9 cellular contexts compared by ENCODE assay signal in genomic region chr1:225848044-225848955, GRCh38. TPM values are rescaled to one million over a fixed set of nuclear protein-coding genes. Genes with fewer than 3 reads are reported as not detected.
DNase-seq lines count a peak whose midpoint lies in the region; ATAC-seq and TF ChIP-seq lines count a peak whose summit lies in the region.
"Had no signal": no experiment of that assay in that cellular context is flagged by ENCODE, and none has a peak within 500 bp of the region (broad histone marks: within the 10 kb centered on the region; RNA-seq: fewer than 3 reads in every experiment).

No MANE protein-coding gene starts in this region.

- H3K27ac ChIP-seq in adrenal gland (peak overlapping the region in 3 of 5 donors; percentile 35 to 80 (median 38)), neuronal stem cell (replicated peaks; ENCODE audit: low read length) (no peak overlapping the region), trophoblast cell (ENCODE audit: low read depth, low read length) (no peak overlapping the region)

- H3K9ac ChIP-seq in neuronal stem cell (ENCODE audit: low read depth, low read length, poor library complexity) (peak overlapping the region; percentile 31), trophoblast cell (ENCODE audit: low read length) (no peak overlapping the region)

- H2BK5ac ChIP-seq in neuronal stem cell (ENCODE audit: low read length): no peak overlapping the region
- no peak overlapping the region for H2BK5ac ChIP-seq in trophoblast cell (ENCODE audit: low read depth, low read length, poor library complexity)

- intact Hi-C loops in adrenal gland (cut with DNase I): loop anchor here (10.0 kb wide), 2 partner anchors 67 to 73 kb away; partner anchors contain the start of gene SRP9 (in 1 of the 2)

- 66 to 78% (median 72%) methylated on average over 13 to 16 of the region's 16 CpGs for WGBS in adrenal gland, 4 donors
- WGBS in neuronal stem cell (ENCODE audit: extremely low coverage in 2 of 2, insufficient read length in 2 of 2, insufficient replicate concordance in 1 of 2), 2 donors: no CpG with 5 or more reads among the region's 16 CpGs
- no CpG with 5 or more reads among the region's 16 CpGs for WGBS in trophoblast cell (ENCODE audit: extremely low coverage, insufficient coverage, insufficient read length)

- DNase-seq in adrenal gland: no peak
- DNase-seq in neuronal stem cell (ENCODE audit: low spot score): no peak
- no peak for DNase-seq in trophoblast cell
- no peak for DNase-seq in HCEC 1CT

- H3K27me3 ChIP-seq in adrenal gland (no peaks in the 10 kb centered on the region), neuronal stem cell (ENCODE audit: control insufficient read depth in 3 of 3, insufficient read depth in 3 of 3, low read depth in 1 of 3, low read length in 3 of 3) (no peaks in the 10 kb centered on the region), trophoblast cell (ENCODE audit: insufficient read depth, low read length) (no peaks in the 10 kb centered on the region)

- peaks cover 0 to 46% of the 10 kb centered on the region in 2 donors for H3K36me3 ChIP-seq in adrenal gland (replicated peaks in 1 of 2)
- H3K36me3 ChIP-seq in neuronal stem cell (replicated peaks in 1 of 2; ENCODE audit: control insufficient read depth in 2 of 2, insufficient read depth in 2 of 2, low read length in 2 of 2): peaks cover 9 to 53% of the 10 kb centered on the region in 2 donors
- H3K36me3 ChIP-seq in trophoblast cell (ENCODE audit: control insufficient read depth in 1 of 2, insufficient read depth in 2 of 2, low read length in 2 of 2): peaks cover 32 to 37% of the 10 kb centered on the region in 2 experiments

- TF ChIP-seq CTCF in adrenal gland (IDR thresholded peaks at IDR 0.05): no peak

- H3K9me3 ChIP-seq in adrenal gland (replicated peaks in 1 of 3): no peaks in the 10 kb centered on the region
- H3K9me3 ChIP-seq in neuronal stem cell (replicated peaks in 1 of 2; ENCODE audit: control insufficient read depth in 2 of 2, insufficient read depth in 1 of 2, low read depth in 1 of 2, low read length in 2 of 2): peaks cover 0 to 6% of the 10 kb centered on the region in 2 donors
- peaks cover 3% of the 10 kb centered on the region for H3K9me3 ChIP-seq in trophoblast cell (ENCODE audit: insufficient read depth, low read depth, low read length)

- H2BK15ac ChIP-seq in neuronal stem cell (ENCODE audit: low read length): no peak overlapping the region

- H4K91ac ChIP-seq in neuronal stem cell (ENCODE audit: low read depth, low read length, poor library complexity) (no peak overlapping the region), trophoblast cell (ENCODE audit: low read depth, low read length) (no peak overlapping the region)

- H3K14ac ChIP-seq in neuronal stem cell (ENCODE audit: low read length) (no peak overlapping the region), trophoblast cell (ENCODE audit: low read length) (no peak overlapping the region)

- peak; percentile 71 for ATAC-seq in GM18505 (IDR thresholded peaks at IDR 0.05; ENCODE audit: unreplicated experiment)
- ATAC-seq in GM21390 (IDR thresholded peaks at IDR 0.05; ENCODE audit: unreplicated experiment): peak; percentile 74
- peak; percentile 72 for ATAC-seq in HG03571 (IDR thresholded peaks at IDR 0.05; ENCODE audit: unreplicated experiment)
- ATAC-seq: Panc1 had no signal

- H2BK120ac ChIP-seq in neuronal stem cell (ENCODE audit: low read depth, low read length) (no peak overlapping the region), trophoblast cell (ENCODE audit: insufficient read depth, low read length, poor library complexity) (no peak overlapping the region)

- H2AK5ac ChIP-seq in neuronal stem cell (ENCODE audit: low read depth, low read length) (no peak overlapping the region), trophoblast cell (ENCODE audit: low read length) (no peak overlapping the region)

- no peak overlapping the region for H3K4me2 ChIP-seq in neuronal stem cell (ENCODE audit: insufficient read depth, low read length, poor library complexity, severe bottlenecking)
- no peak overlapping the region for H3K4me2 ChIP-seq in trophoblast cell (ENCODE audit: low read length)

- H3K79me2 ChIP-seq in trophoblast cell (ENCODE audit: control insufficient read depth, insufficient read depth, low read length, poor library complexity): no peaks in the 10 kb centered on the region

- H3K79me1 ChIP-seq in neuronal stem cell (ENCODE audit: low read depth, low read length) (no peaks in the 10 kb centered on the region), trophoblast cell (ENCODE audit: low read length) (no peaks in the 10 kb centered on the region)

- H3K23ac ChIP-seq in neuronal stem cell (ENCODE audit: low read depth, low read length, poor library complexity) (peak overlapping the region; percentile 49), trophoblast cell (ENCODE audit: low read length) (no peak overlapping the region)

- no peak overlapping the region for H2BK12ac ChIP-seq in neuronal stem cell (ENCODE audit: low read length)
- no peak overlapping the region for H2BK12ac ChIP-seq in trophoblast cell (ENCODE audit: low read length)

- H3K4ac ChIP-seq in neuronal stem cell (ENCODE audit: low read length): no peak overlapping the region
- H3K4ac ChIP-seq in trophoblast cell (ENCODE audit: low read depth, low read length): no peak overlapping the region

- no peak overlapping the region for H2AFZ ChIP-seq in neuronal stem cell (ENCODE audit: low read length)
- H2AFZ ChIP-seq in trophoblast cell (ENCODE audit: insufficient read depth, low read length, poor library complexity): no peak overlapping the region

- H3K18ac ChIP-seq in neuronal stem cell (ENCODE audit: low read length) (no peak overlapping the region), trophoblast cell (ENCODE audit: low read length) (no peak overlapping the region)

- TF ChIP-seq POLR2A in GM18505 (IDR thresholded peaks at IDR 0.05; ENCODE audit: borderline replicate concordance, extremely low read depth, insufficient read depth, insufficient read length): no peak
- TF ChIP-seq POLR2A in adrenal gland (IDR thresholded peaks at IDR 0.05): no peak

- H3K4me1 ChIP-seq in adrenal gland (replicated peaks in 1 of 2) (peaks cover 0 to 4% of the 10 kb centered on the region in 2 donors), neuronal stem cell (ENCODE audit: control insufficient read depth in 2 of 2, insufficient read depth in 1 of 2, low read depth in 1 of 2, low read length in 2 of 2) (peaks cover 0 to 4% of the 10 kb centered on the region in 2 donors), trophoblast cell (ENCODE audit: control insufficient read depth in 1 of 2, insufficient read depth in 2 of 2, low read length in 2 of 2) (peaks cover 2 to 4% of the 10 kb centered on the region in 2 experiments)

- no peak overlapping the region for H4K12ac ChIP-seq in trophoblast cell (ENCODE audit: low read depth, low read length)

- H4K8ac ChIP-seq in neuronal stem cell (ENCODE audit: low read depth, low read length) (no peak overlapping the region), trophoblast cell (ENCODE audit: low read depth, low read length) (no peak overlapping the region)

- H3K4me3 ChIP-seq in adrenal gland (no peak overlapping the region), neuronal stem cell (ENCODE audit: low read length in 2 of 2) (no peak overlapping the region), trophoblast cell (ENCODE audit: low read depth, low read length) (no peak overlapping the region)

RNA-seq across cellular contexts. Expression of gene TMEM63A, which starts 33.9 kb away (rescaled TPM):
- total RNA-seq in adrenal gland: 10 to 100 TPM; 15.8 to 80.4 (median 57.4) TPM
- polyA plus RNA-seq in adrenal gland: 10 to 100 TPM; 20.8 to 96.9 (median 48.1) TPM
- 9.6 TPM for polyA plus RNA-seq in neuronal stem cell (2013, experiment 1 of 2)
- 8.6 TPM for polyA plus RNA-seq in neuronal stem cell (2013, experiment 2 of 2)
- polyA plus RNA-seq in trophoblast cell (2013): 25.6 and 26.7 TPM in 2 replicates

RNA-seq across cellular contexts. Expression of gene EPHX1, which starts 38.4 kb away (rescaled TPM):
- 1,000 to 10,000 TPM; 1,400 to 3,548 (median 1,755) TPM for total RNA-seq in adrenal gland
- polyA plus RNA-seq in adrenal gland: 1,000 to 10,000 TPM in 1 of 3 donors, 100 to 1,000 TPM in 2; 337 to 1,831 (median 896) TPM
- polyA plus RNA-seq in neuronal stem cell (2013, experiment 1 of 2): 9.9 TPM
- 9.9 TPM for polyA plus RNA-seq in neuronal stem cell (2013, experiment 2 of 2)
- 44.6 and 45.9 TPM in 2 replicates for polyA plus RNA-seq in trophoblast cell (2013)

RNA-seq across cellular contexts. Expression of gene LEFTY1, which starts 40.6 kb away (rescaled TPM):
- total RNA-seq in adrenal gland: 1 to 10 TPM in 2 of 8 donors, under 1 TPM in 2, not detected in 4; 0.47 to 1.5 (median 0.91) TPM
- under 1 TPM in 2 of 3 donors, not detected in 1; 0.15 to 0.27 TPM for polyA plus RNA-seq in adrenal gland
- polyA plus RNA-seq in neuronal stem cell (2013, experiment 1 of 2): 0.33 TPM
- 0.21 TPM for polyA plus RNA-seq in neuronal stem cell (2013, experiment 2 of 2)
- polyA plus RNA-seq in trophoblast cell (2013): 0.18 and 0.22 TPM in 2 replicates
- total RNA-seq: glomerular endothelial cell had no signal

Comparison
In these comparisons a context has a peak if more than half of its experiments do, and no peak if none do; other contexts are left out.
1. H3K27ac ChIP-seq: peak in adrenal gland (3 of 5); none in neuronal stem cell (single experiment) and trophoblast cell (single experiment).
2. Peak in every context shown above with its lines, with median percentiles within 50 percentile points of each other: ATAC-seq.